1 cellular context compared by ENCODE assay signal in the genomic region with DNA sequence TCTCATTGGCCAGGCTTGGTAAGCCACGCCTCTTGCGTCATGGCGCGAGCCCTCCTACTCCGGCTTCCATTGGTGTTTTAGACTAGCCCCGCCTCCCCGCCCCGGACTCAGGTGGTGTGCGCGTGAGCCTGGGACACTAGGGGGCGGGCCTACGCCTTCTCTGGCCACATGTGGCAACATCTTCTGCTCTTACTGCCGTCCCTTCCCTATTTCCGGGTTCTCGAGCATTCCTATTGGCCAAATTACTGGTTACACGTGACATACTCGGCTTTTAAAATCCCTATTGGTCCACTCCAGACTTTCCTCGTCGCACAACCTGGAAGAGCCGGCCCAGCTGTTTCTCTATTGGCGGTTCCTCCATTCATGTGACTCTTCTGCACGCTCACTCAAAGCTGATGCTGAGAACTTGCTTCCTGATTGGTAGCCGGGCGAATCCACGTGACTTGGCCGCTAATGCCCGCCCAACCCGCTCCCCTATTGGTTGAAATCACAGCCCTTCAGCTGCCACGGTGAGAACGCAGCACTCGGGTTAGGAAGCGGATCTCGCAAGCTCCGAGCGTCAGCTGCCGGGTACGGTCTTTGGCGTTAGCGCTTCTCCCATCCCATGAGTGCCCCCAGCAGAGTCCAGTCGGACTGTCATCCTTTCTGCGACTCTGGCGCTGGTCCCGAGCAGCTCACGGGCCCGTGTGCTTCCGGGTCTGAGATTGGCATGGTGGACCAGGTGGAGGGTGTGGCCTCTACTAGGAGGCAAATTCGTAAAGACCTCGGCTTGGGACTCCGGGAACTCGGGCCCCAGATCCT.
TF ChIP-seq lines count a peak whose summit lies in the region.

A gene with protein sequence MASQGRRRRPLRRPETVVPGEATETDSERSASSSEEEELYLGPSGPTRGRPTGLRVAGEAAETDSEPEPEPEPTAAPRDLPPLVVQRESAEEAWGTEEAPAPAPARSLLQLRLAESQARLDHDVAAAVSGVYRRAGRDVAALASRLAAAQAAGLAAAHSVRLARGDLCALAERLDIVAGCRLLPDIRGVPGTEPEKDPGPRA (plus strand): TSS at position 523 of the 801 bp plus-strand sequence. CDS start 513 bp downstream, outside the sequence.

TF ChIP-seq in HepG2, 621 proteins besides CTCF, POLR2A, EP300 and RAD21 (continued from another document and continues in another):
- TF ChIP-seq, protein P1, sequence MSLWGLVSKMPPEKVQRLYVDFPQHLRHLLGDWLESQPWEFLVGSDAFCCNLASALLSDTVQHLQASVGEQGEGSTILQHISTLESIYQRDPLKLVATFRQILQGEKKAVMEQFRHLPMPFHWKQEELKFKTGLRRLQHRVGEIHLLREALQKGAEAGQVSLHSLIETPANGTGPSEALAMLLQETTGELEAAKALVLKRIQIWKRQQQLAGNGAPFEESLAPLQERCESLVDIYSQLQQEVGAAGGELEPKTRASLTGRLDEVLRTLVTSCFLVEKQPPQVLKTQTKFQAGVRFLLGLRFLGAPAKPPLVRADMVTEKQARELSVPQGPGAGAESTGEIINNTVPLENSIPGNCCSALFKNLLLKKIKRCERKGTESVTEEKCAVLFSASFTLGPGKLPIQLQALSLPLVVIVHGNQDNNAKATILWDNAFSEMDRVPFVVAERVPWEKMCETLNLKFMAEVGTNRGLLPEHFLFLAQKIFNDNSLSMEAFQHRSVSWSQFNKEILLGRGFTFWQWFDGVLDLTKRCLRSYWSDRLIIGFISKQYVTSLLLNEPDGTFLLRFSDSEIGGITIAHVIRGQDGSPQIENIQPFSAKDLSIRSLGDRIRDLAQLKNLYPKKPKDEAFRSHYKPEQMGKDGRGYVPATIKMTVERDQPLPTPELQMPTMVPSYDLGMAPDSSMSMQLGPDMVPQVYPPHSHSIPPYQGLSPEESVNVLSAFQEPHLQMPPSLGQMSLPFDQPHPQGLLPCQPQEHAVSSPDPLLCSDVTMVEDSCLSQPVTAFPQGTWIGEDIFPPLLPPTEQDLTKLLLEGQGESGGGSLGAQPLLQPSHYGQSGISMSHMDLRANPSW (CRISPR knock-in tag; IDR thresholded peaks at IDR 0.05; ENCODE audit: borderline replicate concordance), result no peak; the same call in 1 of the 2 replicates
- TF ChIP-seq STAG1 (CRISPR knock-in tag; IDR thresholded peaks at IDR 0.05) (peak; percentile 12; the same call in 1 of the 2 replicates), ZNF550 (CRISPR knock-in tag; IDR thresholded peaks at IDR 0.05; ENCODE audit: borderline replicate concordance) (no peak), NR2C2 (CRISPR knock-in tag; IDR thresholded peaks at IDR 0.05; ENCODE audit: borderline replicate concordance) (peak; percentile 13; the same call in 1 of the 2 replicates), ZNF232 (CRISPR knock-in tag; IDR thresholded peaks at IDR 0.05; ENCODE audit: borderline replicate concordance) (0 out of 2 replicates have a peak, but pooled peaks have one; percentile 12), ATF7-NPFF (CRISPR knock-in tag; IDR thresholded peaks at IDR 0.05; ENCODE audit: low read depth) (peak; percentile 10; the same call in 1 of the 2 replicates), HIVEP1 (CRISPR knock-in tag; IDR thresholded peaks at IDR 0.05) (no peak), ZNF10 (CRISPR knock-in tag; IDR thresholded peaks at IDR 0.05; ENCODE audit: borderline replicate concordance, low read depth) (no peak), ZNF446 (CRISPR knock-in tag; IDR thresholded peaks at IDR 0.05) (no peak), ZNF781 (CRISPR knock-in tag; IDR thresholded peaks at IDR 0.05; ENCODE audit: borderline replicate concordance, not compliant biosample characterization) (peak; percentile 14), ZNF24 (IDR thresholded peaks at IDR 0.05) (no peak), SIX4 (CRISPR knock-in tag; IDR thresholded peaks at IDR 0.05) (no peak), TBX2 (CRISPR knock-in tag; IDR thresholded peaks at IDR 0.05; ENCODE audit: borderline replicate concordance) (0 out of 2 replicates have a peak, but pooled peaks have one; percentile 5), PBX3 (CRISPR knock-in tag; IDR thresholded peaks at IDR 0.05; ENCODE audit: borderline replicate concordance) (no peak; the same call in 1 of the 2 replicates), ELF4 (CRISPR knock-in tag; IDR thresholded peaks at IDR 0.05; ENCODE audit: borderline replicate concordance) (peak; percentile 87; the same call in 1 of the 2 replicates), SIX1 (CRISPR knock-in tag; IDR thresholded peaks at IDR 0.05; ENCODE audit: borderline replicate concordance) (no peak), MYC (CRISPR knock-in tag; IDR thresholded peaks at IDR 0.05; ENCODE audit: borderline replicate concordance) (peak; percentile 93), ZNF275 (CRISPR knock-in tag; IDR thresholded peaks at IDR 0.05; ENCODE audit: borderline replicate concordance) (0 out of 2 replicates have a peak, but pooled peaks have one; percentile 53), ARHGAP35 (CRISPR knock-in tag; IDR thresholded peaks at IDR 0.05; ENCODE audit: borderline replicate concordance) (0 out of 2 replicates have a peak, but pooled peaks have one; percentile 22), ZNF766 (CRISPR knock-in tag; IDR thresholded peaks at IDR 0.05; ENCODE audit: borderline replicate concordance) (peak; percentile 51; the same call in 1 of the 2 replicates), RERE (CRISPR knock-in tag; IDR thresholded peaks at IDR 0.05; ENCODE audit: low read depth) (no peak), SUZ12 (IDR thresholded peaks at IDR 0.05; ENCODE audit: low read depth, low read length) (no peak), POLR2G (IDR thresholded peaks at IDR 0.05; ENCODE audit: low read depth, low read length) (peak; percentile 1; the same call in 1 of the 2 replicates), PHF20 (CRISPR knock-in tag; IDR thresholded peaks at IDR 0.05) (peak; percentile 55; the same call in 1 of the 2 replicates), ZFP36L2 (CRISPR knock-in tag; IDR thresholded peaks at IDR 0.05) (no peak), SMAD3 (CRISPR knock-in tag; IDR thresholded peaks at IDR 0.05) (no peak), KLF9 (CRISPR knock-in tag; IDR thresholded peaks at IDR 0.05; ENCODE audit: low read depth) (0 out of 2 replicates have a peak, but pooled peaks have one; percentile 15), JUNB (CRISPR knock-in tag; IDR thresholded peaks at IDR 0.05; ENCODE audit: borderline replicate concordance) (no peak), GMEB1 (CRISPR knock-in tag; IDR thresholded peaks at IDR 0.05; ENCODE audit: borderline replicate concordance) (peak; percentile 82)
- TF ChIP-seq, protein P2, sequence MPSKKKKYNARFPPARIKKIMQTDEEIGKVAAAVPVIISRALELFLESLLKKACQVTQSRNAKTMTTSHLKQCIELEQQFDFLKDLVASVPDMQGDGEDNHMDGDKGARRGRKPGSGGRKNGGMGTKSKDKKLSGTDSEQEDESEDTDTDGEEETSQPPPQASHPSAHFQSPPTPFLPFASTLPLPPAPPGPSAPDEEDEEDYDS (CRISPR knock-in tag; IDR thresholded peaks at IDR 0.05), result peak; percentile 91
- TF ChIP-seq, protein P3, sequence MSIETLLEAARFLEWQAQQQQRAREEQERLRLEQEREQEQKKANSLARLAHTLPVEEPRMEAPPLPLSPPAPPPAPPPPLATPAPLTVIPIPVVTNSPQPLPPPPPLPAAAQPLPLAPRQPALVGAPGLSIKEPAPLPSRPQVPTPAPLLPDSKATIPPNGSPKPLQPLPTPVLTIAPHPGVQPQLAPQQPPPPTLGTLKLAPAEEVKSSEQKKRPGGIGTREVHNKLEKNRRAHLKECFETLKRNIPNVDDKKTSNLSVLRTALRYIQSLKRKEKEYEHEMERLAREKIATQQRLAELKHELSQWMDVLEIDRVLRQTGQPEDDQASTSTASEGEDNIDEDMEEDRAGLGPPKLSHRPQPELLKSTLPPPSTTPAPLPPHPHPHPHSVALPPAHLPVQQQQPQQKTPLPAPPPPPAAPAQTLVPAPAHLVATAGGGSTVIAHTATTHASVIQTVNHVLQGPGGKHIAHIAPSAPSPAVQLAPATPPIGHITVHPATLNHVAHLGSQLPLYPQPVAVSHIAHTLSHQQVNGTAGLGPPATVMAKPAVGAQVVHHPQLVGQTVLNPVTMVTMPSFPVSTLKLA (IDR thresholded peaks at IDR 0.05), result peak; percentile 96
- TF ChIP-seq, protein P4, sequence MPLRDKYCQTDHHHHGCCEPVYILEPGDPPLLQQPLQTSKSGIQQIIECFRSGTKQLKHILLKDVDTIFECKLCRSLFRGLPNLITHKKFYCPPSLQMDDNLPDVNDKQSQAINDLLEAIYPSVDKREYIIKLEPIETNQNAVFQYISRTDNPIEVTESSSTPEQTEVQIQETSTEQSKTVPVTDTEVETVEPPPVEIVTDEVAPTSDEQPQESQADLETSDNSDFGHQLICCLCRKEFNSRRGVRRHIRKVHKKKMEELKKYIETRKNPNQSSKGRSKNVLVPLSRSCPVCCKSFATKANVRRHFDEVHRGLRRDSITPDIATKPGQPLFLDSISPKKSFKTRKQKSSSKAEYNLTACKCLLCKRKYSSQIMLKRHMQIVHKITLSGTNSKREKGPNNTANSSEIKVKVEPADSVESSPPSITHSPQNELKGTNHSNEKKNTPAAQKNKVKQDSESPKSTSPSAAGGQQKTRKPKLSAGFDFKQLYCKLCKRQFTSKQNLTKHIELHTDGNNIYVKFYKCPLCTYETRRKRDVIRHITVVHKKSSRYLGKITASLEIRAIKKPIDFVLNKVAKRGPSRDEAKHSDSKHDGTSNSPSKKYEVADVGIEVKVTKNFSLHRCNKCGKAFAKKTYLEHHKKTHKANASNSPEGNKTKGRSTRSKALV (CRISPR knock-in tag; IDR thresholded peaks at IDR 0.05), result peak; percentile 79
- TF ChIP-seq, protein P5, sequence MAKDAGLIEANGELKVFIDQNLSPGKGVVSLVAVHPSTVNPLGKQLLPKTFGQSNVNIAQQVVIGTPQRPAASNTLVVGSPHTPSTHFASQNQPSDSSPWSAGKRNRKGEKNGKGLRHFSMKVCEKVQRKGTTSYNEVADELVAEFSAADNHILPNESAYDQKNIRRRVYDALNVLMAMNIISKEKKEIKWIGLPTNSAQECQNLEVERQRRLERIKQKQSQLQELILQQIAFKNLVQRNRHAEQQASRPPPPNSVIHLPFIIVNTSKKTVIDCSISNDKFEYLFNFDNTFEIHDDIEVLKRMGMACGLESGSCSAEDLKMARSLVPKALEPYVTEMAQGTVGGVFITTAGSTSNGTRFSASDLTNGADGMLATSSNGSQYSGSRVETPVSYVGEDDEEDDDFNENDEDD (CRISPR knock-in tag; IDR thresholded peaks at IDR 0.05; ENCODE audit: borderline replicate concordance), result peak; percentile 46; the same call in 1 of the 2 replicates
